24 cellular contexts compared by ENCODE assay signal in genomic region chr12:128619263-128619662, GRCh38.
"Had no signal": no experiment of that assay in that cellular context is flagged by ENCODE, and none has a peak within 500 bp of the region (broad histone marks: within the 10 kb centered on the region; RNA-seq: fewer than 3 reads in every experiment).

No MANE protein-coding gene starts in this region.

- H3K27me3 Mint-ChIP-seq: stimulated activated memory B cell treated with anti-CD40 and anti-IgM and Interleukin-4, amounts not matched to agents 10 μg/mL and 1 μg/mL and 100 μg/mL, for 72 hours; stimulated activated naive CD8-positive, alpha-beta T cell treated with anti-CD3 and anti-CD28 coated beads, Interleukin-15, amount 100 ng/mL, for 72 hours; type B pancreatic cell had no signal

- H3K9me3 Mint-ChIP-seq: memory B cell; nephron; neural crest cell; stimulated activated memory B cell treated with anti-CD40 and anti-IgM and Interleukin-4, amounts not matched to agents 10 μg/mL and 1 μg/mL and 100 μg/mL, for 72 hours; stimulated activated naive CD8-positive, alpha-beta T cell treated with anti-CD3 and anti-CD28 coated beads, Interleukin-15, amount 100 ng/mL, for 72 hours; type B pancreatic cell had no signal

- H3K36me3 ChIP-seq: left ventricle myocardium inferior, neutrophil, ovary, right atrium auricular region, right lobe of liver, tibial nerve, uterus had no signal

- H3K4me3 Mint-ChIP-seq: memory B cell; naive thymus-derived CD8-positive, alpha-beta T cell; nephron; neural crest cell; stimulated activated memory B cell treated with anti-CD40 and anti-IgM and Interleukin-4, amounts not matched to agents 10 μg/mL and 1 μg/mL and 100 μg/mL, for 72 hours; stimulated activated naive CD8-positive, alpha-beta T cell treated with anti-CD3 and anti-CD28 coated beads, Interleukin-15, amount 100 ng/mL, for 72 hours; type B pancreatic cell had no signal

- H3K4me3 ChIP-seq: left ventricle myocardium inferior, ovary, right atrium auricular region, right lobe of liver, smooth muscle cell, tibial nerve, uterus had no signal

- DNase-seq: hippocampal formation; islet precursor cell; left ventricle myocardium inferior; naive thymus-derived CD8-positive, alpha-beta T cell; ovary; right lobe of liver; stimulated activated CD4-positive, alpha-beta T cell treated with anti-CD3 and anti-CD28 coated beads, Interleukin-1b, Interleukin-23, amount 100 ng/mL, for 48 hours; stimulated activated CD4-positive, alpha-beta T cell treated with anti-CD3 and anti-CD28 coated beads, Interleukin-2, amount 100 ng/mL, for 48 hours; stimulated activated CD4-positive, alpha-beta T cell treated with anti-CD3 and anti-CD28 coated beads, Interleukin-4, amount 100 ng/mL, for 4 hours; stimulated activated CD8-positive, alpha-beta memory T cell treated with anti-CD3 and anti-CD28 coated beads, Interleukin-4, amount 100 ng/mL, for 48 hours; stimulated activated naive CD4-positive, alpha-beta T cell treated with Interleukin-2 at 50 U/mL for 16 hours; stimulated activated naive CD8-positive, alpha-beta T cell treated with anti-CD3 and anti-CD28 coated beads, Interleukin-15, amount 100 ng/mL, for 72 hours; substantia nigra; uterus had no signal

- H3K4me1 ChIP-seq: left ventricle myocardium inferior, right atrium auricular region, right lobe of liver, tibial nerve, uterus had no signal

- H3K4me2 ChIP-seq: smooth muscle cell had no signal

- H3K27me3 ChIP-seq: neutrophil, ovary, right atrium auricular region, right lobe of liver, tibial nerve, uterus had no signal

- H3K4me1 Mint-ChIP-seq: memory B cell; naive thymus-derived CD8-positive, alpha-beta T cell; nephron; neural crest cell; stimulated activated memory B cell treated with anti-CD40 and anti-IgM and Interleukin-4, amounts not matched to agents 10 μg/mL and 1 μg/mL and 100 μg/mL, for 72 hours; stimulated activated naive CD8-positive, alpha-beta T cell treated with anti-CD3 and anti-CD28 coated beads, Interleukin-15, amount 100 ng/mL, for 72 hours had no signal

- H3K27ac ChIP-seq: left ventricle myocardium inferior, neutrophil, ovary, right atrium auricular region, right lobe of liver, tibial nerve, uterus had no signal

- H3K9me3 ChIP-seq: left ventricle myocardium inferior, neutrophil, ovary, right atrium auricular region, right lobe of liver, uterus had no signal

- ATAC-seq: naive thymus-derived CD8-positive, alpha-beta T cell; right lobe of liver; stimulated activated memory B cell treated with anti-CD40 and anti-IgM and Interleukin-4, amounts not matched to agents 10 μg/mL and 1 μg/mL and 100 μg/mL, for 72 hours; stimulated activated naive CD8-positive, alpha-beta T cell treated with anti-CD3 and anti-CD28 coated beads, Interleukin-15, amount 100 ng/mL, for 72 hours had no signal

- H3K36me3 Mint-ChIP-seq: memory B cell; naive thymus-derived CD8-positive, alpha-beta T cell; stimulated activated memory B cell treated with anti-CD40 and anti-IgM and Interleukin-4, amounts not matched to agents 10 μg/mL and 1 μg/mL and 100 μg/mL, for 72 hours had no signal

- H3K27ac Mint-ChIP-seq: memory B cell; naive thymus-derived CD8-positive, alpha-beta T cell; nephron; progenitor cell of endocrine pancreas; stimulated activated memory B cell treated with anti-CD40 and anti-IgM and Interleukin-4, amounts not matched to agents 10 μg/mL and 1 μg/mL and 100 μg/mL, for 72 hours; stimulated activated naive CD8-positive, alpha-beta T cell treated with anti-CD3 and anti-CD28 coated beads, Interleukin-15, amount 100 ng/mL, for 72 hours; type B pancreatic cell had no signal
